ENCODE assay signal across 8 cellular contexts in genomic region chr12:113222730-113223531, GRCh38. TPM values are rescaled to one million over a fixed set of nuclear protein-coding genes. Genes with fewer than 3 reads are reported as not detected.
DNase-seq lines count a peak whose midpoint lies in the region; ATAC-seq lines count a peak whose summit lies in the region.

No MANE protein-coding gene starts in this region.

- peak; percentile 85 for DNase-seq in EL
- DNase-seq in MG63, result peak; percentile 66
- DNase-seq in T-helper 17 cell, result no peak
- no peak for DNase-seq in epithelial cell of prostate (ENCODE audit: low read depth, low spot score)
- peak in 3 of 10 donors; percentile 33 to 34 (median 34) for DNase-seq in naive thymus-derived CD8-positive, alpha-beta T cell

- no peaks in the 10 kb centered on the region for H3K36me3 Mint-ChIP-seq in T-helper 17 cell (ENCODE audit: low read depth)
- H3K36me3 Mint-ChIP-seq in naive thymus-derived CD8-positive, alpha-beta T cell, result peaks cover 0 to 10% (median 3%) of the 10 kb centered on the region in 3 donors

- peak overlapping the region; percentile 77 for H3K27ac ChIP-seq in epithelial cell of prostate

- no peaks in the 10 kb centered on the region for H3K27me3 Mint-ChIP-seq in T-helper 17 cell
- H3K27me3 Mint-ChIP-seq in naive thymus-derived CD8-positive, alpha-beta T cell, result no peaks in the 10 kb centered on the region

- H3K36me3 ChIP-seq in MG63, result no peaks in the 10 kb centered on the region

- peak overlapping the region; percentile 99 for H3K4me3 Mint-ChIP-seq in T-helper 17 cell
- H3K4me3 Mint-ChIP-seq in naive thymus-derived CD8-positive, alpha-beta T cell, result peak overlapping the region; percentile 85 to 95 (median 92)

- H3K9me3 Mint-ChIP-seq in naive thymus-derived CD8-positive, alpha-beta T cell, result no peaks in the 10 kb centered on the region

- H3K27me3 ChIP-seq in MG63, result no peaks in the 10 kb centered on the region

- POLR2A ChIA-PET in naive thymus-derived CD8-positive, alpha-beta T cell (lab: Charles Lee), result interaction anchor here (0.6 to 5.1 kb wide), 12 partner anchors 8 to 112 kb away, joined by 3 to 46 read pairs (median 3); partner anchors contain the start of genes DDX54, RITA1 and SLC8B1

- H3K9me3 ChIP-seq in MG63, result no peaks in the 10 kb centered on the region
- no peaks in the 10 kb centered on the region for H3K9me3 ChIP-seq in T-helper 17 cell (ENCODE audit: control insufficient read depth, low read length, poor library complexity, severe bottlenecking)

- H3K27ac Mint-ChIP-seq in T-helper 17 cell, result peak overlapping the region; percentile 94
- peak overlapping the region; percentile 4 to 96 (median 93) for H3K27ac Mint-ChIP-seq in naive thymus-derived CD8-positive, alpha-beta T cell

- peaks cover 22% of the 10 kb centered on the region for H3K4me1 Mint-ChIP-seq in T-helper 17 cell
- peaks cover 15 to 39% (median 32%) of the 10 kb centered on the region in 4 donors for H3K4me1 Mint-ChIP-seq in naive thymus-derived CD8-positive, alpha-beta T cell

- ATAC-seq in T-helper 17 cell, result no peak
- ATAC-seq in naive thymus-derived CD8-positive, alpha-beta T cell, result no peak
- ATAC-seq in GM19328 (IDR thresholded peaks at IDR 0.05; ENCODE audit: unreplicated experiment), result no peak
- no peak for ATAC-seq in HG03342 (IDR thresholded peaks at IDR 0.05; ENCODE audit: unreplicated experiment)
- no peak for ATAC-seq in GM21529 (IDR thresholded peaks at IDR 0.05; ENCODE audit: unreplicated experiment)

- peak overlapping the region; percentile 59 for H3K4me3 ChIP-seq in MG63

RNA-seq across cellular contexts. Expression of gene TPCN1, which starts 1.7 kb away (rescaled TPM):
- total RNA-seq in MG63 (2014; rRNA removed; shearing (Covaris generic); ENCODE audit: low replicate concordance), result 3.9 and 5.4 TPM in 2 replicates
- 10 to 100 TPM; 39.9 to 59.0 TPM for total RNA-seq in T-helper 17 cell
- total RNA-seq in naive thymus-derived CD8-positive, alpha-beta T cell, result 10 to 100 TPM; 81.2 to 83.0 TPM
- polyA plus RNA-seq in naive thymus-derived CD8-positive, alpha-beta T cell, result 10 to 100 TPM in 2 of 3 donors, 1 to 10 TPM in 1; 6.7 to 16.5 (median 11.0) TPM

RNA-seq across cellular contexts. Expression of gene RITA1, which starts 37.4 kb away (rescaled TPM):
- total RNA-seq in MG63 (2014; rRNA removed; shearing (Covaris generic); ENCODE audit: low replicate concordance), result 34.4 and 38.6 TPM in 2 replicates
- total RNA-seq in T-helper 17 cell, result 1 to 10 TPM; 5.1 to 8.6 TPM
- 10 to 100 TPM; 12.8 to 17.1 TPM for total RNA-seq in naive thymus-derived CD8-positive, alpha-beta T cell
- polyA plus RNA-seq in naive thymus-derived CD8-positive, alpha-beta T cell, result 10 to 100 TPM; 22.9 to 26.2 (median 24.6) TPM

RNA-seq across cellular contexts. Expression of gene DDX54, which starts 37.7 kb away (rescaled TPM):
- 80.5 and 82.0 TPM in 2 replicates for total RNA-seq in MG63 (2014; rRNA removed; shearing (Covaris generic); ENCODE audit: low replicate concordance)
- total RNA-seq in T-helper 17 cell, result 10 to 100 TPM; 75.9 to 92.5 TPM
- total RNA-seq in naive thymus-derived CD8-positive, alpha-beta T cell, result 10 to 100 TPM; 76.1 to 81.8 TPM
- polyA plus RNA-seq in naive thymus-derived CD8-positive, alpha-beta T cell, result 10 to 100 TPM; 17.9 to 38.2 (median 24.3) TPM

Comparison
In these comparisons a context has a peak if more than half of its experiments do, and no peak if none do; other contexts are left out.
1. DNase-seq: peak in EL (single experiment) and MG63 (single experiment); none in T-helper 17 cell (0 of 3) and epithelial cell of prostate (single experiment).